ENCODE assay signal across 25 cellular contexts in the genomic region with DNA sequence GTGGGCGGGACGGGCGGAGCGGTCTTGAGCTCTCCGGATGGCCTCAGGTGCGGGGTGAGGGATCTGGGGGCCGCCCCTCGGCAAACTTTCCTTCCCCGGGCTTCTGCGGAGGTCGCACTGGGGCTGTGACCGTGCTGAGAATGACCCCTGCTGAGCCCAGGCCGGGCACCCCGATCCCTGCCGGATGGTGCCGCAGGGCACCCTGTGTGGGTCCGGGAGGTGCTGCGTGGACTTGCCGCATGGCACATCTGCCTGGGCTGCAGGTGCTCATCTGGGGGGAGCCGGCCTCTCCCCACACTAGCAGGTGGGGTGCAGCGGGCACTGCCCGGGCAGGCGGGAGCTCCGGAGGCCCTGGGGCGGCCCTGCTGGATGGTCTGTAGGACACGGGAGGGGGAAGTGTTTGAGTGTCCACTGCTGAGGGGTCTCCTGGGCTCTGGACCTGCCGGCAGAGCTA. TPM values are rescaled to one million over a fixed set of nuclear protein-coding genes. Genes with fewer than 3 reads are reported as not detected.
A peak's percentile ranks its signal among the peaks of the same experiment; 100 is the strongest.
DNase-seq lines count a peak whose midpoint lies in the region; ATAC-seq and TF ChIP-seq lines count a peak whose summit lies in the region.
"Had no signal": no experiment of that assay in that cellular context is flagged by ENCODE, and none has a peak within 500 bp of the region (broad histone marks: within the 10 kb centered on the region; RNA-seq: fewer than 3 reads in every experiment).

No MANE protein-coding gene starts in this region.

- 31 to 34% methylated on average over 21 to 23 of the region's 27 CpGs for WGBS in mesodermal cell (ENCODE audit: insufficient coverage in 2 of 2), 2 experiments

- TF ChIP-seq CTCF in 22Rv1 (IDR thresholded peaks at IDR 0.05), result peak; percentile 30; the same call in 1 of the 2 replicates
- no peak for TF ChIP-seq CTCF in brain microvascular endothelial cell (IDR thresholded peaks at IDR 0.05; ENCODE audit: low read depth, low read length, missing control alignments)

- intact Hi-C loops in left colon (cut with DNase I, micrococcal nuclease), result no loop called here

- peak overlapping the region; percentile 46 for H3K4me3 ChIP-seq in HUES6 (ENCODE audit: low read depth, low read length)
- H3K4me3 ChIP-seq in brain microvascular endothelial cell (ENCODE audit: low read depth, low read length), result peak overlapping the region; percentile 36
- H3K4me3 ChIP-seq in mesodermal cell (ENCODE audit: extremely low read depth, insufficient read depth, low read length, poor library complexity, severe bottlenecking), result peak overlapping the region; percentile 25
- H3K4me3 ChIP-seq: ascending aorta, MG63, psoas muscle, SJCRH30, transverse colon had no signal

- H3K27ac ChIP-seq in 22Rv1 (no peak overlapping the region), HUES6 (ENCODE audit: low read depth, low read length) (no peak overlapping the region), brain microvascular endothelial cell (no peak overlapping the region), mesodermal cell (ENCODE audit: low read depth, low read length, severe bottlenecking) (no peak overlapping the region)
- H3K27ac ChIP-seq: ascending aorta, epithelial cell of prostate, psoas muscle, SJCRH30, transverse colon had no signal

- H3K4me1 ChIP-seq in HUES6 (ENCODE audit: control insufficient read depth, insufficient read depth, low read length) (peaks cover 31% of the 10 kb centered on the region), mesodermal cell (ENCODE audit: control insufficient read depth, insufficient read depth, low read length, poor library complexity, severe bottlenecking) (peaks cover 35% of the 10 kb centered on the region)
- H3K4me1 ChIP-seq: ascending aorta, BE2C, transverse colon had no signal

- in situ Hi-C loops in brain microvascular endothelial cell (cut with HindIII; ENCODE audit: low pct_ligation_motif_present, low sequenced_read_pairs), result no loop called here

- H3K36me3 ChIP-seq in HUES6 (ENCODE audit: control insufficient read depth, insufficient read depth, low read length) (no peaks in the 10 kb centered on the region), brain microvascular endothelial cell (replicated peaks) (no peaks in the 10 kb centered on the region), mesodermal cell (ENCODE audit: control insufficient read depth, insufficient read depth, low read length) (no peaks in the 10 kb centered on the region)
- H3K36me3 ChIP-seq: ascending aorta, BE2C, MG63, SJCRH30, transverse colon had no signal

- peaks cover 73% of the 10 kb centered on the region for H3K27me3 ChIP-seq in HUES6 (ENCODE audit: control insufficient read depth, insufficient read depth, low read length)
- no peaks in the 10 kb centered on the region for H3K27me3 ChIP-seq in brain microvascular endothelial cell (replicated peaks)

- no peak overlapping the region for H3K9ac ChIP-seq in HUES6 (ENCODE audit: low read length)

- ATAC-seq in HG03342 (IDR thresholded peaks at IDR 0.05; ENCODE audit: unreplicated experiment) (no peak), left colon (no peak)
- ATAC-seq: activated T-helper 17 cell treated with anti-CD3 and anti-CD28 coated beads, Interleukin-2, amount 50 U/mL, for 72 hours had no signal

- DNase-seq in brain microvascular endothelial cell, result no peak
- DNase-seq in MV-4-11 (lab: John Stamatoyannopoulos, UW), result no peak
- no peak for DNase-seq in left colon
- no peak for DNase-seq in mucosa of gallbladder (ENCODE audit: low spot score)
- DNase-seq: activated CD4-positive, alpha-beta T cell treated with anti-CD3 and anti-CD28 coated beads for 1 hour; cerebellar nuclear complex; DMS153; effector CD4-positive, alpha-beta T cell; KBM-7; NCI-H1417 treated with DMSO at 0.1 percent for 48 hours; NCI-H2081; NCI-H774; psoas muscle; SJCRH30; small intestine; transverse colon had no signal

- H3K9me3 ChIP-seq in HUES6 (ENCODE audit: control insufficient read depth, insufficient read depth, low read depth, low read length) (no peaks in the 10 kb centered on the region), mesodermal cell (ENCODE audit: control insufficient read depth, low read length) (no peaks in the 10 kb centered on the region)
- H3K9me3 ChIP-seq: ascending aorta, BE2C, MG63, psoas muscle, SJCRH30, transverse colon had no signal

RNA-seq across cellular contexts. Expression of gene PEX10, which starts 31.8 kb away (rescaled TPM):
- 20.1 TPM for polyA plus RNA-seq in mesodermal cell (2013, experiment 1 of 2)
- polyA plus RNA-seq in mesodermal cell (2013, experiment 2 of 2), result 14.9 TPM
- total RNA-seq in left colon, result 10 to 100 TPM; 17.8 to 19.9 TPM
- 17.9 TPM for total RNA-seq in mucosa of gallbladder

RNA-seq across cellular contexts. Expression of gene PLCH2, which starts 31.9 kb away (rescaled TPM):
- polyA plus RNA-seq in mesodermal cell (2013, experiment 1 of 2), result 0.59 TPM
- polyA plus RNA-seq in mesodermal cell (2013, experiment 2 of 2), result 0.81 TPM
- total RNA-seq in left colon, result 1 to 10 TPM; 3.6 to 4.6 TPM
- 8.1 TPM for total RNA-seq in mucosa of gallbladder
- total RNA-seq: ascending aorta had no signal

RNA-seq across cellular contexts. Expression of gene RER1, which starts 52.5 kb away (rescaled TPM):
- 110 TPM for polyA plus RNA-seq in mesodermal cell (2013, experiment 1 of 2)
- 94.7 TPM for polyA plus RNA-seq in mesodermal cell (2013, experiment 2 of 2)
- 100 to 1,000 TPM; 191 to 221 TPM for total RNA-seq in left colon
- total RNA-seq in mucosa of gallbladder, result 172 TPM

RNA-seq across cellular contexts. Expression of gene MORN1, which starts 52.8 kb away (rescaled TPM):
- polyA plus RNA-seq in mesodermal cell (2013, experiment 1 of 2), result 6.3 TPM
- polyA plus RNA-seq in mesodermal cell (2013, experiment 2 of 2), result 4.5 TPM
- total RNA-seq in left colon (10 to 100 TPM; 11.0 to 15.2 TPM), mucosa of gallbladder (24.4 TPM)
